In genomic region chr7:4631021-4631663, GRCh38 we compare ENCODE assay signal across 10 cellular contexts. TPM values are rescaled to one million over a fixed set of nuclear protein-coding genes. Genes with fewer than 3 reads are reported as not detected.
DNase-seq lines count a peak whose midpoint lies in the region; ATAC-seq, FAIRE-seq and TF ChIP-seq lines count a peak whose summit lies in the region.
"Had no signal": no experiment of that assay in that cellular context is flagged by ENCODE, and none has a peak within 500 bp of the region (broad histone marks: within the 10 kb centered on the region; RNA-seq: fewer than 3 reads in every experiment).

No MANE protein-coding gene starts in this region.

- H3K79me2 ChIP-seq in fibroblast of lung (ENCODE audit: control insufficient read depth, insufficient read depth, low read length) (no peaks in the 10 kb centered on the region), OCI-LY7 (ENCODE audit: insufficient read depth, low read depth, low read length) (no peaks in the 10 kb centered on the region)

- H3K4me1 ChIP-seq in A549 (peaks cover 27% of the 10 kb centered on the region), fibroblast of lung (ENCODE audit: control insufficient read depth, extremely low read depth, insufficient read depth, low read length) (peaks cover 11% of the 10 kb centered on the region), OCI-LY7 (ENCODE audit: insufficient read depth, low read length, poor library complexity, severe bottlenecking) (no peaks in the 10 kb centered on the region)
- H3K4me1 ChIP-seq: prostate gland had no signal

- H3K36me3 ChIP-seq in fibroblast of lung (ENCODE audit: control insufficient read depth, insufficient read depth, low read length) (no peaks in the 10 kb centered on the region), OCI-LY7 (ENCODE audit: insufficient read depth, low read length) (no peaks in the 10 kb centered on the region)
- H3K36me3 ChIP-seq: prostate gland had no signal

- no peaks in the 10 kb centered on the region for H3K36me3 Mint-ChIP-seq in osteocyte (ENCODE audit: unreplicated experiment)
- H3K36me3 Mint-ChIP-seq in activated T-cell treated with anti-CD3 and anti-CD28 coated beads, Interleukin-2, amount 50 U/mL, for 72 hours (ENCODE audit: insufficient read depth in 2 of 2) = no peaks in the 10 kb centered on the region

- H3K4me3 ChIP-seq in A549 (no peak overlapping the region; the same call in 2 of the 3 replicates), fibroblast of lung (replicated peaks in 1 of 4; ENCODE audit: control extremely low read depth in 1 of 4, insufficient read depth in 1 of 4, low read depth in 3 of 4, low read length in 4 of 4) (peak overlapping the region; percentile 12 to 59 (median 26)), lower leg skin (ENCODE audit: low read depth, poor library complexity, severe bottlenecking) (no peak overlapping the region), OCI-LY7 (ENCODE audit: low read depth, low read length, poor library complexity, severe bottlenecking) (no peak overlapping the region)

- H3K9ac ChIP-seq in fibroblast of lung (ENCODE audit: insufficient read depth, low read length) = no peak overlapping the region

- H3K4me2 ChIP-seq in A549 = peak overlapping the region; percentile 62
- peak overlapping the region; percentile 72 for H3K4me2 ChIP-seq in fibroblast of lung (ENCODE audit: extremely low read depth, insufficient read depth, low read length)
- H3K4me2 ChIP-seq in OCI-LY7 (ENCODE audit: low read length) = no peak overlapping the region

- no peaks in the 10 kb centered on the region for H3K27me3 ChIP-seq in fibroblast of lung (ENCODE audit: control insufficient read depth, insufficient read depth, low read length)

- TF ChIP-seq EP300 in A549 (IDR thresholded peaks at IDR 0.05) = no peak

- TF ChIP-seq POLR2A in A549 (IDR thresholded peaks at IDR 0.05; ENCODE audit: low read length) (no peak), lower leg skin (IDR thresholded peaks at IDR 0.05) (no peak)

- H3K27me3 Mint-ChIP-seq in osteocyte (ENCODE audit: unreplicated experiment) = peaks cover 5% of the 10 kb centered on the region
- no peaks in the 10 kb centered on the region for H3K27me3 Mint-ChIP-seq in activated T-cell treated with anti-CD3 and anti-CD28 coated beads, Interleukin-2, amount 50 U/mL, for 72 hours (ENCODE audit: low read depth)

- H2AFZ ChIP-seq in fibroblast of lung (ENCODE audit: low read length) (peak overlapping the region; percentile 96), OCI-LY7 (ENCODE audit: low read length) (no peak overlapping the region)

- peak overlapping the region; percentile 84 to 87 for H3K27ac ChIP-seq in A549
- peak overlapping the region; percentile 98 for H3K27ac ChIP-seq in RWPE1
- H3K27ac ChIP-seq in fibroblast of lung (ENCODE audit: insufficient read depth, low read length) = peak overlapping the region; percentile 70
- H3K27ac ChIP-seq in OCI-LY7 (ENCODE audit: low read depth, low read length, poor library complexity, severe bottlenecking) = no peak overlapping the region
- H3K27ac ChIP-seq: prostate gland had no signal

- DNase-seq in A549 (ENCODE audit: low read depth in 1 of 2, low spot score in 1 of 2) = no peak
- DNase-seq in RWPE1 (ENCODE audit: low spot score) = no peak
- DNase-seq in fibroblast of lung (ENCODE audit: low read depth in 2 of 2) = no peak
- no peak for DNase-seq in osteocyte (ENCODE audit: extremely low spot score, unreplicated experiment)
- DNase-seq in lower leg skin (ENCODE audit: low spot score in 2 of 2) = no peak
- DNase-seq in activated T-cell treated with anti-CD3 and anti-CD28 coated beads, Interleukin-2, amount 50 U/mL, for 72 hours = no peak
- DNase-seq in GDM1 (lab: John Stamatoyannopoulos, UW) = no peak
- no peak for DNase-seq in OCI-LY7 (ENCODE audit: low spot score)
- DNase-seq: activated naive CD4-positive, alpha-beta T cell treated with anti-CD3 and anti-CD28 coated beads, Interleukin-2, amount 50 U/mL, for 16 hours had no signal

- no peak for FAIRE-seq in A549 (lab: Jason Lieb, UNC)

- H3K27ac Mint-ChIP-seq in osteocyte (ENCODE audit: unreplicated experiment) = peak overlapping the region; percentile 83
- H3K27ac Mint-ChIP-seq in activated T-cell treated with anti-CD3 and anti-CD28 coated beads, Interleukin-2, amount 50 U/mL, for 72 hours = no peak overlapping the region

- TF ChIP-seq RAD21 in A549 (conservative IDR thresholded peaks at IDR 0.05 in 1 of 2, IDR thresholded peaks at IDR 0.05 in 1 of 2) = no peak

- BruUV-seq in OCI-LY7 (replicated peaks; lab: Mats Ljungman, UMichigan) = no TSS peak

- CTCF ChIA-PET in A549 (lab: Yijun Ruan, JAX) (interaction anchor here (0.6 to 4.6 kb wide), 50 partner anchors 10 to 1960 kb away, joined by 3 to 63 read pairs (median 4); partner anchors contain the start of genes AP5Z1 and RADIL), RWPE1 (lab: Yijun Ruan, JAX) (interaction anchor here (0.6 to 1.4 kb wide), 8 partner anchors 17 to 1565 kb away, joined by 3 to 4 read pairs (median 3); no protein-coding TSS in a partner anchor), OCI-LY7 (lab: Charles Lee; ENCODE audit: unreplicated experiment) (no interaction called here)

- ATAC-seq in A549 = peak in 1 of 2 experiments; percentile 10; a peak in 3 of 6 replicates
- ATAC-seq in activated T-cell treated with anti-CD3 and anti-CD28 coated beads, Interleukin-2, amount 50 U/mL, for 72 hours (replicated peaks in 1 of 2) = no peak

- no peaks in the 10 kb centered on the region for H3K9me2 ChIP-seq in OCI-LY7 (ENCODE audit: insufficient read depth, low read length)

- H3K4me1 Mint-ChIP-seq in osteocyte (ENCODE audit: unreplicated experiment) = peaks cover 14% of the 10 kb centered on the region
- H3K4me1 Mint-ChIP-seq in activated T-cell treated with anti-CD3 and anti-CD28 coated beads, Interleukin-2, amount 50 U/mL, for 72 hours (ENCODE audit: low read depth) = peaks cover 5% of the 10 kb centered on the region

- POLR2A ChIA-PET in A549 (lab: Yijun Ruan, JAX) (interaction anchor here (0.7 to 3.2 kb wide), 5 partner anchors 11 to 709 kb away, joined by 3 to 29 read pairs (median 3); no protein-coding TSS in a partner anchor), RWPE1 (lab: Yijun Ruan, JAX; ENCODE audit: low non-redundant PET) (interaction anchor here (1.4 kb wide), 1 partner anchor 10 kb away, joined by 4 read pairs; no protein-coding TSS in a partner anchor), OCI-LY7 (lab: Charles Lee) (interaction anchor here (0.8 to 1.4 kb wide), 2 partner anchors 10 to 15 kb away, joined by 3 to 5 read pairs; no protein-coding TSS in a partner anchor)

- peak overlapping the region; percentile 71 for H3K4me3 Mint-ChIP-seq in osteocyte (ENCODE audit: unreplicated experiment)
- no peak overlapping the region for H3K4me3 Mint-ChIP-seq in activated T-cell treated with anti-CD3 and anti-CD28 coated beads, Interleukin-2, amount 50 U/mL, for 72 hours

- intact Hi-C loops in lower leg skin (cut with DNase I; ENCODE audit: low total_unique reads) = no loop called here
- intact Hi-C loops in OCI-LY7 (cut with micrococcal nuclease; ENCODE audit: unreplicated experiment) = no loop called here

- TF ChIP-seq CTCF in A549 (IDR thresholded peaks at IDR 0.05) = no peak
- TF ChIP-seq CTCF in RWPE1 (conservative IDR thresholded peaks at IDR 0.05; ENCODE audit: low read depth) = no peak
- no peak for TF ChIP-seq CTCF in fibroblast of lung (conservative IDR thresholded peaks at IDR 0.05 in 1 of 2, IDR thresholded peaks at IDR 0.05 in 1 of 2; ENCODE audit: low read depth in 1 of 2, low read length in 2 of 2)
- no peak for TF ChIP-seq CTCF in osteocyte (IDR thresholded peaks at IDR 0.05)
- no peak for TF ChIP-seq CTCF in lower leg skin (IDR thresholded peaks at IDR 0.05)
- no peak for TF ChIP-seq CTCF in OCI-LY7 (conservative IDR thresholded peaks at IDR 0.05; ENCODE audit: low read length)

- no peaks in the 10 kb centered on the region for H4K20me1 ChIP-seq in fibroblast of lung (ENCODE audit: control insufficient read depth, extremely low read depth, insufficient read depth, low read length)
- H4K20me1 ChIP-seq in OCI-LY7 (ENCODE audit: insufficient read depth, low read length) = no peaks in the 10 kb centered on the region

- WGBS in A549 (ENCODE audit: missing lambda C conversion rate) = 63% methylated on average over 20 of the region's 20 CpGs
- WGBS in lower leg skin, 2 donors = 69 to 74% methylated on average over 20 of the region's 20 CpGs

- H3K9me3 Mint-ChIP-seq in osteocyte (ENCODE audit: unreplicated experiment) = no peaks in the 10 kb centered on the region
- H3K9me3 Mint-ChIP-seq in activated T-cell treated with anti-CD3 and anti-CD28 coated beads, Interleukin-2, amount 50 U/mL, for 72 hours = no peaks in the 10 kb centered on the region

- H3K9me3 ChIP-seq in A549 (no peaks in the 10 kb centered on the region), fibroblast of lung (ENCODE audit: control insufficient read depth, insufficient read depth, low read depth, low read length) (no peaks in the 10 kb centered on the region), OCI-LY7 (ENCODE audit: low read length) (no peaks in the 10 kb centered on the region)
- H3K9me3 ChIP-seq: prostate gland had no signal

TF ChIP-seq in A549, 52 proteins besides CTCF, POLR2A, EP300 and RAD21 (continues in another document):
- TF ChIP-seq EHF (CRISPR knock-in tag; IDR thresholded peaks at IDR 0.05) = no peak
- no peak for TF ChIP-seq TP53 (CRISPR knock-in tag; IDR thresholded peaks at IDR 0.05)
- TF ChIP-seq ELK1 (IDR thresholded peaks at IDR 0.05; ENCODE audit: low read depth, low read length) = no peak
- TF ChIP-seq FOSB (CRISPR knock-in tag; IDR thresholded peaks at IDR 0.05) = no peak

RNA-seq across cellular contexts. Expression of gene FOXK1, which starts 51.0 kb away (rescaled TPM):
- 6.8 and 8.3 TPM in 2 replicates for polyA plus RNA-seq in A549 (2011; rRNA removed)
- 7.4 and 10.0 TPM in 2 replicates for polyA plus RNA-seq in A549 (2012; cell fraction: cytosol; rRNA removed)
- 27.5 and 29.2 TPM in 2 replicates for polyA plus RNA-seq in A549 (2012; cell fraction: nucleus; rRNA removed)
- polyA plus RNA-seq in A549 (2017; fragmentation: RNase III; extraction: RNeasy Plus Mini Kit Qiagen cat#74134 plus additional on column Dnase treatment) = 9.8 to 10.9 TPM (median 10.2 TPM) in 3 replicates
- polyA minus RNA-seq in A549 (2011; rRNA and poly(A)+ RNA removed) = 15.7 and 19.4 TPM in 2 replicates
- total RNA-seq in fibroblast of lung = 21.8 and 26.9 TPM in 2 replicates
- 5.2 and 8.2 TPM in 2 replicates for polyA plus RNA-seq in fibroblast of lung
- 10.8 and 12.4 TPM in 2 replicates for polyA plus RNA-seq in fibroblast of lung (2012)
- polyA minus RNA-seq in fibroblast of lung (ENCODE audit: low replicate concordance) = 30.8 and 36.6 TPM in 2 replicates
- total RNA-seq in osteocyte = 56.2 and 63.1 TPM in 2 replicates
- total RNA-seq in lower leg skin = 10 to 100 TPM; 22.0 to 41.3 (median 30.3) TPM
- 10 to 100 TPM; 38.6 to 41.0 TPM for total RNA-seq in activated T-cell treated with anti-CD3 and anti-CD28 coated beads, Interleukin-2, amount 50 U/mL, for 72 hours
- 13.8 and 17.3 TPM in 2 replicates for total RNA-seq in OCI-LY7 (2014; rRNA removed; shearing (Covaris generic))
- 32.0 and 34.5 TPM in 2 replicates for total RNA-seq in OCI-LY7 (2022)

Comparison
In these comparisons a context has a peak if more than half of its experiments do, and no peak if none do; other contexts are left out.
1. H3K4me3 ChIP-seq: peak in fibroblast of lung (4 of 4); none in A549 (single experiment), lower leg skin (single experiment) and OCI-LY7 (single experiment).